In the genomic region with DNA sequence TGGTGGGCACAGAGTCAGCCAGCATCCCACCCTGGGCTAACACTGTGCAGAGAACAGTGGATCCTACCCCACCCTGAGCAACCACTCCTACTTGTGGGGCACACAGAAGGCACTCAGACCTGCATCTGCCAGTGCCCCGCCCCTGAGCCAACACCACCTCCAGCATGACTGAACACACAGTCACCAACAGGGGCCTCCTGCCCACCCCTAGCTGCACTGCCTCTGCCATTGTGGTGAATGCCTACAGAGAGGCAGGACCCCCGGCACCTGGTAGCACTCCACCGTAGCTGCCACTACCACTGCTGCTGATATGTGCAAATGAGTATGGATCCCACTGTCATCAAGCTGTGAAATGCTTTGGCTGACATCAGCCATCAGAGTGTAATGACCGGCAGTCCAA, we compare ENCODE assay signal across 22 cellular contexts.
DNase-seq lines count a peak whose midpoint lies in the region; FAIRE-seq and TF ChIP-seq lines count a peak whose summit lies in the region.
"Had no signal": no experiment of that assay in that cellular context is flagged by ENCODE, and none has a peak within 500 bp of the region (broad histone marks: within the 10 kb centered on the region; RNA-seq: fewer than 3 reads in every experiment).

No MANE protein-coding gene starts in this region.

- H3K27me3 ChIP-seq in bronchial epithelial cell (ENCODE audit: control insufficient read depth, insufficient read depth, low read length) (no peaks in the 10 kb centered on the region), esophagus squamous epithelium (no peaks in the 10 kb centered on the region)
- H3K27me3 ChIP-seq: BLaER1 treated with 17β-estradiol and CSF1 and Interleukin-3, amounts not matched to agents 10 nM and 100 nM had no signal

- H3K27ac ChIP-seq in esophagus squamous epithelium = no peak overlapping the region
- H3K27ac ChIP-seq: 22Rv1; A549; BLaER1 treated with 17β-estradiol and CSF1 and Interleukin-3, amounts not matched to agents 10 nM and 100 nM; C4-2B had no signal

- H3K4me3 ChIP-seq in bronchial epithelial cell (ENCODE audit: low read depth, low read length) (no peak overlapping the region), esophagus squamous epithelium (no peak overlapping the region)
- H3K4me3 ChIP-seq: A549; BLaER1 treated with 17β-estradiol and CSF1 and Interleukin-3, amounts not matched to agents 10 nM and 100 nM had no signal

- CTCF ChIA-PET in activated CD4-positive, alpha-beta T cell treated with anti-CD3 and anti-CD28 coated beads, Interleukin-2, amount 10 ng/mL, durations not matched to agents 7 days and 5 days (lab: Charles Lee) = no interaction called here

- POLR2A ChIA-PET in activated CD4-positive, alpha-beta T cell treated with anti-CD3 and anti-CD28 coated beads, Interleukin-2, amount 10 ng/mL, durations not matched to agents 7 days and 5 days (lab: Charles Lee) = no interaction called here

- no peaks in the 10 kb centered on the region for H3K4me1 ChIP-seq in esophagus squamous epithelium
- H3K4me1 ChIP-seq: A549; BLaER1 treated with 17β-estradiol and CSF1 and Interleukin-3, amounts not matched to agents 10 nM and 100 nM; Caco-2 had no signal

- H3K9me3 Mint-ChIP-seq in activated CD4-positive, alpha-beta T cell treated with anti-CD3 and anti-CD28 coated beads, Interleukin-2, amount 10 ng/mL, durations not matched to agents 24 days and 14 days = no peaks in the 10 kb centered on the region
- no peaks in the 10 kb centered on the region for H3K9me3 Mint-ChIP-seq in activated CD4-positive, alpha-beta T cell treated with anti-CD3 and anti-CD28 coated beads, Interleukin-2, amount 10 ng/mL, durations not matched to agents 7 days and 5 days

- peak; percentile 36 for FAIRE-seq in bronchial epithelial cell (lab: Jason Lieb, UNC)
- FAIRE-seq: A549, D721Med, G401.6, GM12891, GM19239 had no signal

- H3K36me3 ChIP-seq in bronchial epithelial cell (ENCODE audit: control insufficient read depth, insufficient read depth, low read length) (no peaks in the 10 kb centered on the region), esophagus squamous epithelium (no peaks in the 10 kb centered on the region)
- H3K36me3 ChIP-seq: BLaER1 treated with 17β-estradiol and CSF1 and Interleukin-3, amounts not matched to agents 10 nM and 100 nM had no signal

- no peaks in the 10 kb centered on the region for H3K36me3 Mint-ChIP-seq in activated CD4-positive, alpha-beta T cell treated with anti-CD3 and anti-CD28 coated beads, Interleukin-2, amount 10 ng/mL, durations not matched to agents 24 days and 14 days (ENCODE audit: low read depth)
- no peaks in the 10 kb centered on the region for H3K36me3 Mint-ChIP-seq in activated CD4-positive, alpha-beta T cell treated with anti-CD3 and anti-CD28 coated beads, Interleukin-2, amount 10 ng/mL, durations not matched to agents 7 days and 5 days (ENCODE audit: low read depth)
- H3K36me3 Mint-ChIP-seq: CD8-positive, alpha-beta T cell had no signal

- no peaks in the 10 kb centered on the region for H3K9me3 ChIP-seq in esophagus squamous epithelium
- H3K9me3 ChIP-seq: A549, Caco-2 had no signal

- no peak for TF ChIP-seq POLR2A in esophagus squamous epithelium (IDR thresholded peaks at IDR 0.05)

- TF ChIP-seq CTCF in bronchial epithelial cell (IDR thresholded peaks at IDR 0.05; ENCODE audit: insufficient read depth, low read length, severe bottlenecking) = no peak
- TF ChIP-seq CTCF in esophagus squamous epithelium (IDR thresholded peaks at IDR 0.05) = no peak

- no peak overlapping the region for H3K4me3 Mint-ChIP-seq in activated CD4-positive, alpha-beta T cell treated with anti-CD3 and anti-CD28 coated beads, Interleukin-2, amount 10 ng/mL, durations not matched to agents 24 days and 14 days
- H3K4me3 Mint-ChIP-seq in activated CD4-positive, alpha-beta T cell treated with anti-CD3 and anti-CD28 coated beads, Interleukin-2, amount 10 ng/mL, durations not matched to agents 7 days and 5 days = no peak overlapping the region
- H3K4me3 Mint-ChIP-seq: B cell; CD4-positive, alpha-beta T cell; CD8-positive, alpha-beta T cell had no signal

- 78 to 83% methylated on average over 1 to 4 of the region's 4 CpGs for WGBS in esophagus squamous epithelium, 2 donors

- H3K4me1 Mint-ChIP-seq in activated CD4-positive, alpha-beta T cell treated with anti-CD3 and anti-CD28 coated beads, Interleukin-2, amount 10 ng/mL, durations not matched to agents 24 days and 14 days = no peaks in the 10 kb centered on the region
- H3K4me1 Mint-ChIP-seq in activated CD4-positive, alpha-beta T cell treated with anti-CD3 and anti-CD28 coated beads, Interleukin-2, amount 10 ng/mL, durations not matched to agents 7 days and 5 days = no peaks in the 10 kb centered on the region
- H3K4me1 Mint-ChIP-seq: B cell had no signal

- no peaks in the 10 kb centered on the region for H3K27me3 Mint-ChIP-seq in activated CD4-positive, alpha-beta T cell treated with anti-CD3 and anti-CD28 coated beads, Interleukin-2, amount 10 ng/mL, durations not matched to agents 24 days and 14 days
- H3K27me3 Mint-ChIP-seq in activated CD4-positive, alpha-beta T cell treated with anti-CD3 and anti-CD28 coated beads, Interleukin-2, amount 10 ng/mL, durations not matched to agents 7 days and 5 days = no peaks in the 10 kb centered on the region

- H3K27ac Mint-ChIP-seq in activated CD4-positive, alpha-beta T cell treated with anti-CD3 and anti-CD28 coated beads, Interleukin-2, amount 10 ng/mL, durations not matched to agents 24 days and 14 days = no peak overlapping the region
- no peak overlapping the region for H3K27ac Mint-ChIP-seq in activated CD4-positive, alpha-beta T cell treated with anti-CD3 and anti-CD28 coated beads, Interleukin-2, amount 10 ng/mL, durations not matched to agents 7 days and 5 days
- H3K27ac Mint-ChIP-seq: B cell; CD4-positive, alpha-beta T cell; CD8-positive, alpha-beta T cell had no signal

- intact Hi-C loops in activated CD4-positive, alpha-beta T cell treated with anti-CD3 and anti-CD28 coated beads, Interleukin-2, amount 10 ng/mL, durations not matched to agents 24 days and 14 days (cut with micrococcal nuclease) = no loop called here
- intact Hi-C loops in posterior vena cava (cut with DNase I) (no loop called here), esophagus squamous epithelium (cut with DNase I) (no loop called here)

- peak; percentile 44 for DNase-seq in activated CD4-positive, alpha-beta T cell treated with anti-CD3 and anti-CD28 coated beads, Interleukin-2, amount 10 ng/mL, durations not matched to agents 24 days and 14 days
- no peak for DNase-seq in activated CD4-positive, alpha-beta T cell treated with anti-CD3 and anti-CD28 coated beads, Interleukin-2, amount 10 ng/mL, durations not matched to agents 7 days and 5 days
- no peak for DNase-seq in bronchial epithelial cell (ENCODE audit: low read depth)
- DNase-seq in posterior vena cava (ENCODE audit: low spot score) = peak; percentile 48
- DNase-seq in esophagus squamous epithelium (lab: John Stamatoyannopoulos, UW) = no peak
- DNase-seq in NCI-H2196 (lab: John Stamatoyannopoulos, UW; ENCODE audit: unreplicated experiment) = no peak
- DNase-seq: AML-193; Caco-2; Calu3; CD4-positive, alpha-beta T cell; CD8-positive, alpha-beta T cell; DMS79 treated with DMSO at 0.1 percent for 48 hours; GF-D8 had no signal

Comparison
In these comparisons a context has a peak if more than half of its experiments do, and no peak if none do; other contexts are left out.
1. DNase-seq: peak in activated CD4-positive, alpha-beta T cell treated with anti-CD3 and anti-CD28 coated beads, Interleukin-2, amount 10 ng/mL, durations not matched to agents 24 days and 14 days (single experiment) and posterior vena cava (single experiment); none in activated CD4-positive, alpha-beta T cell treated with anti-CD3 and anti-CD28 coated beads, Interleukin-2, amount 10 ng/mL, durations not matched to agents 7 days and 5 days (single experiment), bronchial epithelial cell (single experiment), esophagus squamous epithelium (single experiment) and NCI-H2196 (single experiment).